In the genomic region with DNA sequence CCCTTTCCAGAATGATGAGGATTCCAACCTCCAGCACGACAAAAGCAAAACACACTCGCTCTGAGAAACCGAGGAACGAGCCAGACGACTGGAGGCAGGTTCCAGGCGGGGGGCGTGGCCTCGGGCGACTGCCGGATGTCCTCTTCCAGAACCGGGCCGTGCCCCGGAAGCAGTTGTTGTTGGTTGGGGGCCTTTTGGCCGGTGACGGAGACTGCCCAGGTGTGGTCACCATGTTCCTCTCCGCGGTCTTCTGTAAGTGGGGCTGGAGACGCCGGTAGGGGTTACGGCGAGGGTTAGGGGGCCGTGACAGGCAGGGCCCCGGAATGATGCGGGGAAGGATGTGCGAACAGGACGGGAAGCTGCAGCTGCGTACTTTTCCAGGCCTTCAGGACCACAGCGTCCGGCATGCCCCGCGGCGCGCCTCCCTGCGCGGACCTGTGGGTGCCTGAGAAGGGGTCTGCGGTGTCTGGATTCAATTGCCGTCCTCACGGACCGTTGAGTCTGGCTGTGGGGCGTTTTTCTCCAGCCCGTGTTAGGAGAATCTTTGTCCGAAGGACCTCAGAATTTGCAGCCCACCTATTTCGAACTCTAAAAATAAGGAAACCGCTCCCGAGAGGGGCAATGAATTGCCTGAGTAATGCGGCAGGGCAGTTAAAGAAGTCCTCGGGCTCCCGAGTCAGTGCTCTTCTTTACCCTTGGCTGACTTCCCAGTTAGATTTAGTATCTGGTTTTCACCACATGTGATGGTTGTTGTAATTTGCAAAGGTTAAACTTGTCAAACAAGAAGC, we compare ENCODE assay signal across 8 cellular contexts. TPM values are rescaled to one million over a fixed set of nuclear protein-coding genes. Genes with fewer than 3 reads are reported as not detected.
DNase-seq lines count a peak whose midpoint lies in the region; ATAC-seq and TF ChIP-seq lines count a peak whose summit lies in the region.

A gene (plus strand): TSS at position 172 of the 788 bp plus-strand sequence. CDS start 59 bp downstream, at position 231.

- TF ChIP-seq CTCF in lung (IDR thresholded peaks at IDR 0.05; ENCODE audit: control extremely low read depth, extremely low read depth), result no peak

- peak within 1 kb of the TSS; percentile 86 for H3K27ac ChIP-seq in CD4-positive, alpha-beta memory T cell (ENCODE audit: low read depth, low read length)
- H3K27ac ChIP-seq in lung (ENCODE audit: low read depth in 1 of 2, low read length in 1 of 2), result peak within 1 kb of the TSS; percentile 90 to 96

- CTCF ChIA-PET in CD4-positive, alpha-beta memory T cell (lab: Charles Lee; ENCODE audit: partially characterized antibody), result interaction anchor here (0.8 kb wide), 1 partner anchor 88 kb away, joined by 4 read pairs; no protein-coding TSS in a partner anchor

- H3K27ac Mint-ChIP-seq in CD4-positive, alpha-beta memory T cell, result peak within 1 kb of the TSS; percentile 98 to 100 (median 100)

- POLR2A ChIA-PET in CD4-positive, alpha-beta memory T cell (lab: Charles Lee; ENCODE audit: partially characterized antibody), result interaction anchor here (1.0 to 1.6 kb wide), 5 partner anchors 36 to 652 kb away, joined by 3 to 7 read pairs (median 5); a partner anchor contains a TSS

- peak within 1 kb of the TSS; percentile 78 for H3K4me3 ChIP-seq in CD4-positive, alpha-beta memory T cell (ENCODE audit: low read length in 2 of 2)
- H3K4me3 ChIP-seq in lung, result peak within 1 kb of the TSS; percentile 73

- no peaks in the 10 kb centered on the region for H3K9me3 Mint-ChIP-seq in CD4-positive, alpha-beta memory T cell

- DNase-seq in CD4-positive, alpha-beta memory T cell, result peak; percentile 89 to 91 (median 89)
- DNase-seq in HS-27A (ENCODE audit: low read depth) (peak; percentile 59), NK-92 (lab: John Stamatoyannopoulos, UW; ENCODE audit: unreplicated experiment) (peak; percentile 12), lung (ENCODE audit: low spot score) (peak; percentile 95)
- peak; percentile 77 to 91 for DNase-seq in activated CD8-positive, alpha-beta memory T cell treated with anti-CD3 and anti-CD28 coated beads for 1 hour (ENCODE audit: extremely low read depth in 1 of 2, low read depth in 1 of 2)
- peak; percentile 81 for DNase-seq in effector CD8-positive, alpha-beta T cell (lab: John Stamatoyannopoulos, UW)
- DNase-seq in stimulated activated CD4-positive, alpha-beta T cell treated with anti-CD3 and anti-CD28 coated beads, TNF-alpha, amount 100 ng/mL, for 48 hours (ENCODE audit: low read depth in 3 of 3), result peak; percentile 82 to 96 (median 83)

- H3K27me3 Mint-ChIP-seq in CD4-positive, alpha-beta memory T cell, result peaks cover 0 to 2% of the 10 kb centered on the region in 2 donors

- intact Hi-C loops in CD4-positive, alpha-beta memory T cell (cut with micrococcal nuclease), result loop anchor here (1.0 to 10.0 kb wide), 3 partner anchors 119 to 637 kb away; a partner anchor contains a TSS

- H3K27me3 ChIP-seq in CD4-positive, alpha-beta memory T cell (ENCODE audit: insufficient read depth, low read length), result no peaks in the 10 kb centered on the region
- H3K27me3 ChIP-seq in lung (ENCODE audit: control insufficient read depth, insufficient read depth), result no peaks in the 10 kb centered on the region

- peaks cover 13% of the 10 kb centered on the region for H3K36me3 ChIP-seq in CD4-positive, alpha-beta memory T cell (ENCODE audit: insufficient read depth, low read length)
- H3K36me3 ChIP-seq in lung (ENCODE audit: control insufficient read depth in 2 of 2, insufficient read depth in 2 of 2, low read length in 2 of 2), result peaks cover 0 to 7% of the 10 kb centered on the region in 2 donors

- ATAC-seq in GM19463 (IDR thresholded peaks at IDR 0.05; ENCODE audit: unreplicated experiment) (peak; percentile 99), lung (ENCODE audit: insufficient read depth, low FRiP score) (peak; percentile 98)

- H3K4me1 ChIP-seq in CD4-positive, alpha-beta memory T cell (ENCODE audit: insufficient read depth, low read length), result peaks cover 30% of the 10 kb centered on the region
- peaks cover 0 to 12% of the 10 kb centered on the region in 2 donors for H3K4me1 ChIP-seq in lung (ENCODE audit: control insufficient read depth in 2 of 2, insufficient read depth in 2 of 2, low read length in 2 of 2)

- peaks cover 9 to 39% of the 10 kb centered on the region in 2 donors for H3K36me3 Mint-ChIP-seq in CD4-positive, alpha-beta memory T cell

- 0 to 1% methylated on average over 48 of the region's 48 CpGs for WGBS in lung, 2 donors

- H3K4me1 Mint-ChIP-seq in CD4-positive, alpha-beta memory T cell, result peaks cover 31 to 56% (median 46%) of the 10 kb centered on the region in 4 donors

- H3K9me3 ChIP-seq in CD4-positive, alpha-beta memory T cell (ENCODE audit: control insufficient read depth in 1 of 2, low read length in 2 of 2), result no peaks in the 10 kb centered on the region
- no peaks in the 10 kb centered on the region for H3K9me3 ChIP-seq in lung (ENCODE audit: control insufficient read depth in 2 of 2, insufficient read depth in 1 of 2, low read length in 1 of 2)

- peak within 1 kb of the TSS; percentile 98 to 100 (median 99) for H3K4me3 Mint-ChIP-seq in CD4-positive, alpha-beta memory T cell

RNA-seq across cellular contexts. Expression of the gene that starts here (rescaled TPM):
- total RNA-seq in CD4-positive, alpha-beta memory T cell, result 10 to 100 TPM; 36.2 to 43.4 TPM
- 100 to 1,000 TPM; 240 to 246 TPM for polyA plus RNA-seq in CD4-positive, alpha-beta memory T cell
- 100 to 1,000 TPM in 1 of 2 donors, 10 to 100 TPM in 1; 59.9 to 174 TPM for total RNA-seq in lung
- 100 to 1,000 TPM in 1 of 2 donors, 10 to 100 TPM in 1; 92.4 to 153 TPM for polyA plus RNA-seq in lung

Comparison
In these comparisons a context has a peak if more than half of its experiments do, and no peak if none do; other contexts are left out.
1. Peak in every context shown above with its lines: DNase-seq, ATAC-seq, H3K4me3 ChIP-seq and H3K27ac ChIP-seq.
2. DNase-seq: peak in every context shown above with its lines; median percentile 95 in lung; 89 in CD4-positive, alpha-beta memory T cell; 84 in activated CD8-positive, alpha-beta memory T cell treated with anti-CD3 and anti-CD28 coated beads for 1 hour; 83 in stimulated activated CD4-positive, alpha-beta T cell treated with anti-CD3 and anti-CD28 coated beads, TNF-alpha, amount 100 ng/mL, for 48 hours; 81 in effector CD8-positive, alpha-beta T cell; 59 in HS-27A; 12 in NK-92.